Comparison of ENCODE assay signal across 21 cellular contexts in genomic region chr14:29454026-29454693, GRCh38.
DNase-seq lines count a peak whose midpoint lies in the region; ATAC-seq and TF ChIP-seq lines count a peak whose summit lies in the region.
"Had no signal": no experiment of that assay in that cellular context is flagged by ENCODE, and none has a peak within 500 bp of the region (broad histone marks: within the 10 kb centered on the region; RNA-seq: fewer than 3 reads in every experiment).

No MANE protein-coding gene starts in this region.

- ATAC-seq in HG02759 (IDR thresholded peaks at IDR 0.05; ENCODE audit: unreplicated experiment), result no peak
- ATAC-seq: SK-N-SH treated with all-trans-retinoic acid at 6 μM for 48 hours, T-cell had no signal

- DNase-seq in NCI-H146 (lab: John Stamatoyannopoulos, UW) (peak; percentile 14), NCI-H146 treated with DMSO at 0.1 percent for 48 hours (lab: John Stamatoyannopoulos, UW; ENCODE audit: unreplicated experiment) (no peak), NCI-H69 (lab: John Stamatoyannopoulos, UW) (peak; percentile 46), iPS DF 6.9 (ENCODE audit: low read depth, low spot score) (peak; percentile 4), GM10266 (ENCODE audit: extremely low spot score) (no peak), DMS53 (lab: John Stamatoyannopoulos, UW) (no peak)
- no peak for DNase-seq in activated CD4-positive, alpha-beta memory T cell treated with anti-CD3 and anti-CD28 coated beads, Interleukin-2, amount 10 ng/mL, durations not matched to agents 7 days and 5 days
- DNase-seq: GOT3, Karpas-422, MG63, NCI-H1436, NCI-H2029, NCI-H2171, NCI-H345, NCI-H524 treated with DMSO at 0.1 percent for 48 hours, Peyer's patch, T-cell had no signal

- H3K27ac ChIP-seq in iPS DF 6.9 (ENCODE audit: low read length), result no peak overlapping the region
- H3K27ac ChIP-seq: Peyer's patch had no signal

- WGBS in iPS DF 6.9 (ENCODE audit: insufficient coverage, insufficient read length), result no CpG with 5 or more reads among the region's 4 CpGs

- no peak overlapping the region for H3K4me3 ChIP-seq in iPS DF 6.9 (ENCODE audit: low read length)
- H3K4me3 ChIP-seq: MG63, Peyer's patch had no signal

- no peaks in the 10 kb centered on the region for H3K27me3 ChIP-seq in iPS DF 6.9 (ENCODE audit: control insufficient read depth, insufficient read depth, low read length)
- H3K27me3 ChIP-seq: MG63, Peyer's patch had no signal

- no peaks in the 10 kb centered on the region for H3K4me1 Mint-ChIP-seq in activated CD4-positive, alpha-beta memory T cell treated with anti-CD3 and anti-CD28 coated beads, Interleukin-2, amount 10 ng/mL, durations not matched to agents 7 days and 5 days
- H3K4me1 Mint-ChIP-seq: B cell, CD14-positive monocyte, T-cell had no signal

- no peaks in the 10 kb centered on the region for H3K36me3 Mint-ChIP-seq in activated CD4-positive, alpha-beta memory T cell treated with anti-CD3 and anti-CD28 coated beads, Interleukin-2, amount 10 ng/mL, durations not matched to agents 7 days and 5 days (ENCODE audit: low read depth)
- H3K36me3 Mint-ChIP-seq: CD14-positive monocyte, T-cell had no signal

- TF ChIP-seq CTCF in GM10266 (IDR thresholded peaks at IDR 0.05; ENCODE audit: control insufficient read depth, insufficient read depth, low read depth, missing control alignments), result no peak

- H3K9me3 Mint-ChIP-seq in activated CD4-positive, alpha-beta memory T cell treated with anti-CD3 and anti-CD28 coated beads, Interleukin-2, amount 10 ng/mL, durations not matched to agents 7 days and 5 days, result no peaks in the 10 kb centered on the region
- H3K9me3 Mint-ChIP-seq: CD14-positive monocyte had no signal

- no peaks in the 10 kb centered on the region for H3K4me1 ChIP-seq in iPS DF 6.9 (ENCODE audit: control insufficient read depth, insufficient read depth, low read length)
- H3K4me1 ChIP-seq: Peyer's patch had no signal

- CTCF ChIA-PET in activated CD4-positive, alpha-beta memory T cell treated with anti-CD3 and anti-CD28 coated beads, Interleukin-2, amount 10 ng/mL, durations not matched to agents 7 days and 5 days (lab: Charles Lee), result no interaction called here

- H3K27ac Mint-ChIP-seq in activated CD4-positive, alpha-beta memory T cell treated with anti-CD3 and anti-CD28 coated beads, Interleukin-2, amount 10 ng/mL, durations not matched to agents 7 days and 5 days, result no peak overlapping the region
- H3K27ac Mint-ChIP-seq: B cell, CD14-positive monocyte, T-cell had no signal

- no peaks in the 10 kb centered on the region for H3K9me3 ChIP-seq in iPS DF 6.9 (ENCODE audit: control insufficient read depth, insufficient read depth, low read length)
- H3K9me3 ChIP-seq: MG63, Peyer's patch had no signal

- POLR2A ChIA-PET in activated CD4-positive, alpha-beta memory T cell treated with anti-CD3 and anti-CD28 coated beads, Interleukin-2, amount 10 ng/mL, durations not matched to agents 7 days and 5 days (lab: Charles Lee), result no interaction called here

- H3K36me3 ChIP-seq in iPS DF 6.9 (ENCODE audit: control insufficient read depth, insufficient read depth, low read length), result no peaks in the 10 kb centered on the region
- H3K36me3 ChIP-seq: MG63, Peyer's patch had no signal

- H3K4me3 Mint-ChIP-seq in activated CD4-positive, alpha-beta memory T cell treated with anti-CD3 and anti-CD28 coated beads, Interleukin-2, amount 10 ng/mL, durations not matched to agents 7 days and 5 days, result no peak overlapping the region
- H3K4me3 Mint-ChIP-seq: B cell, CD14-positive monocyte, T-cell had no signal

- H3K27me3 Mint-ChIP-seq in activated CD4-positive, alpha-beta memory T cell treated with anti-CD3 and anti-CD28 coated beads, Interleukin-2, amount 10 ng/mL, durations not matched to agents 7 days and 5 days, result no peaks in the 10 kb centered on the region
- H3K27me3 Mint-ChIP-seq: B cell, T-cell had no signal

Comparison
In these comparisons a context has a peak if more than half of its experiments do, and no peak if none do; other contexts are left out.
1. DNase-seq: peak in NCI-H146 (single experiment), NCI-H69 (single experiment) and iPS DF 6.9 (single experiment); none in NCI-H146 treated with DMSO at 0.1 percent for 48 hours (single experiment), activated CD4-positive, alpha-beta memory T cell treated with anti-CD3 and anti-CD28 coated beads, Interleukin-2, amount 10 ng/mL, durations not matched to agents 7 days and 5 days (single experiment), GM10266 (single experiment) and DMS53 (single experiment).